Comparison of ENCODE assay signal across 1 cellular context in the genomic region with DNA sequence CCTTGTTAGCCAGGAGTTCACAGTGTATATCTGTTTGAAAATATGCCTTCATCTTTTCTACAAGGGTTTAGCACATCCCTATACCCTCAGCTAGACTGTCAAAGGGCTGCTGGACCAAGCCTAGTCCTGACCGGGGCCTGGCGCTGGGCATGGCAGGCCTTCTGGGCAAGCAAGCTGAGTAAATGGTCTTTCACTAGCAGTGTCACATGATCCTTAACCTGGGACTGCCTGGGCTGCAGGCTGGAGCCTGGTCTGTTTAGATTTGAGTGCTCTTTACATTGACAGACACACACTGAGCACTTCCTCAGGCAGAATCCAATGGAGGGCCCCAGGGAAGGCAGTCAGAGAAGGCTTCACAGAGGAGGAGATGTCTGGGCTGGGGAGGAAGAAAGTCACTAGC.
A peak's percentile ranks its signal among the peaks of the same experiment; 100 is the strongest.
TF ChIP-seq lines count a peak whose summit lies in the region.

No MANE protein-coding gene starts in this region.

TF ChIP-seq in K562, 482 proteins besides CTCF, POLR2A, EP300 and RAD21:
- TF ChIP-seq, protein P1, sequence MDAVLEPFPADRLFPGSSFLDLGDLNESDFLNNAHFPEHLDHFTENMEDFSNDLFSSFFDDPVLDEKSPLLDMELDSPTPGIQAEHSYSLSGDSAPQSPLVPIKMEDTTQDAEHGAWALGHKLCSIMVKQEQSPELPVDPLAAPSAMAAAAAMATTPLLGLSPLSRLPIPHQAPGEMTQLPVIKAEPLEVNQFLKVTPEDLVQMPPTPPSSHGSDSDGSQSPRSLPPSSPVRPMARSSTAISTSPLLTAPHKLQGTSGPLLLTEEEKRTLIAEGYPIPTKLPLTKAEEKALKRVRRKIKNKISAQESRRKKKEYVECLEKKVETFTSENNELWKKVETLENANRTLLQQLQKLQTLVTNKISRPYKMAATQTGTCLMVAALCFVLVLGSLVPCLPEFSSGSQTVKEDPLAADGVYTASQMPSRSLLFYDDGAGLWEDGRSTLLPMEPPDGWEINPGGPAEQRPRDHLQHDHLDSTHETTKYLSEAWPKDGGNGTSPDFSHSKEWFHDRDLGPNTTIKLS (IDR thresholded peaks at IDR 0.05; ENCODE audit: borderline replicate concordance, low read depth): no peak
- TF ChIP-seq, protein P2, sequence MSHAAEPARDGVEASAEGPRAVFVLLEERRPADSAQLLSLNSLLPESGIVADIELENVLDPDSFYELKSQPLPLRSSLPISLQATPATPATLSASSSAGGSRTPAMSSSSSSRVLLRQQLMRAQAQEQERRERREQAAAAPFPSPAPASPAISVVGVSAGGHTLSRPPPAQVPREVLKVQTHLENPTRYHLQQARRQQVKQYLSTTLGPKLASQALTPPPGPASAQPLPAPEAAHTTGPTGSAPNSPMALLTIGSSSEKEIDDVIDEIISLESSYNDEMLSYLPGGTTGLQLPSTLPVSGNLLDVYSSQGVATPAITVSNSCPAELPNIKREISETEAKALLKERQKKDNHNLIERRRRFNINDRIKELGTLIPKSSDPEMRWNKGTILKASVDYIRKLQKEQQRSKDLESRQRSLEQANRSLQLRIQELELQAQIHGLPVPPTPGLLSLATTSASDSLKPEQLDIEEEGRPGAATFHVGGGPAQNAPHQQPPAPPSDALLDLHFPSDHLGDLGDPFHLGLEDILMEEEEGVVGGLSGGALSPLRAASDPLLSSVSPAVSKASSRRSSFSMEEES (CRISPR knock-in tag; IDR thresholded peaks at IDR 0.05): peak; percentile 53
- TF ChIP-seq SOX6 (IDR thresholded peaks at IDR 0.05): no peak
TF ChIP-seq in K562: peak in this region for 1.
